Comparison of ENCODE assay signal across 14 cellular contexts in genomic region chr22:37235897-37236607, GRCh38. TPM values are rescaled to one million over a fixed set of nuclear protein-coding genes. Genes with fewer than 3 reads are reported as not detected.
A peak's percentile ranks its signal among the peaks of the same experiment; 100 is the strongest.
DNase-seq lines count a peak whose midpoint lies in the region; ATAC-seq, FAIRE-seq and TF ChIP-seq lines count a peak whose summit lies in the region.
"Had no signal": no experiment of that assay in that cellular context is flagged by ENCODE, and none has a peak within 500 bp of the region (broad histone marks: within the 10 kb centered on the region; RNA-seq: fewer than 3 reads in every experiment).

No MANE protein-coding gene starts in this region.

- no peaks in the 10 kb centered on the region for H3K27me3 ChIP-seq in CD4-positive, CD25-positive, alpha-beta regulatory T cell (ENCODE audit: control insufficient read depth, insufficient read depth, low read length)
- H3K27me3 ChIP-seq in small intestine (ENCODE audit: control insufficient read depth in 2 of 2, insufficient read depth in 2 of 2, low read length in 2 of 2), result no peaks in the 10 kb centered on the region

- peak overlapping the region; percentile 19 for H3K4me3 ChIP-seq in CD4-positive, CD25-positive, alpha-beta regulatory T cell (ENCODE audit: low read depth, low read length)
- H3K4me3 ChIP-seq in small intestine (ENCODE audit: low read depth in 1 of 2, low read length in 2 of 2), result no peak overlapping the region
- no peak overlapping the region for H3K4me3 ChIP-seq in foreskin fibroblast (ENCODE audit: low read depth in 1 of 2, low read length in 2 of 2)

- peak overlapping the region; percentile 77 for H3K27ac ChIP-seq in CD4-positive, CD25-positive, alpha-beta regulatory T cell (ENCODE audit: insufficient read depth, low read length, poor library complexity, severe bottlenecking)
- peak overlapping the region in 1 of 2 donors; percentile 4 for H3K27ac ChIP-seq in small intestine (ENCODE audit: low read depth in 1 of 2, low read length in 1 of 2)
- H3K27ac ChIP-seq: C4-2B had no signal

- H3K36me3 ChIP-seq in CD4-positive, CD25-positive, alpha-beta regulatory T cell (ENCODE audit: control insufficient read depth, insufficient read depth, low read length), result peaks cover 76% of the 10 kb centered on the region
- no peaks in the 10 kb centered on the region for H3K36me3 ChIP-seq in small intestine (ENCODE audit: control insufficient read depth in 2 of 2, insufficient read depth in 2 of 2, low read length in 2 of 2)

- H3K27me3 Mint-ChIP-seq in CD4-positive, CD25-positive, alpha-beta regulatory T cell, result no peaks in the 10 kb centered on the region
- no peaks in the 10 kb centered on the region for H3K27me3 Mint-ChIP-seq in naive thymus-derived CD8-positive, alpha-beta T cell

- H3K4me1 ChIP-seq in CD4-positive, CD25-positive, alpha-beta regulatory T cell (ENCODE audit: control insufficient read depth, insufficient read depth, low read length, poor library complexity, severe bottlenecking), result peaks cover 100% of the 10 kb centered on the region
- no peaks in the 10 kb centered on the region for H3K4me1 ChIP-seq in small intestine (ENCODE audit: control insufficient read depth in 2 of 2, insufficient read depth in 1 of 2, low read depth in 1 of 2, low read length in 1 of 2)

- WGBS in small intestine, 3 donors, result 89 to 92% (median 91%) methylated on average over 3 of the region's 3 CpGs

- POLR2A ChIA-PET in naive thymus-derived CD8-positive, alpha-beta T cell (lab: Charles Lee), result interaction anchor here (0.6 to 27.3 kb wide), 2 partner anchors 25 to 970 kb away, joined by 4 to 1090 read pairs; partner anchors contain the start of gene SSTR3

- peaks cover 0 to 1% (median 0%) of the 10 kb centered on the region in 7 donors for H3K9me3 Mint-ChIP-seq in CD4-positive, CD25-positive, alpha-beta regulatory T cell
- no peaks in the 10 kb centered on the region for H3K9me3 Mint-ChIP-seq in naive thymus-derived CD8-positive, alpha-beta T cell

- no peaks in the 10 kb centered on the region for H3K9me3 ChIP-seq in CD4-positive, CD25-positive, alpha-beta regulatory T cell (ENCODE audit: control insufficient read depth in 2 of 2, low read length in 2 of 2)
- H3K9me3 ChIP-seq in small intestine (ENCODE audit: control insufficient read depth, low read depth), result no peaks in the 10 kb centered on the region

- peak; percentile 29 for FAIRE-seq in GM18507 (lab: Jason Lieb, UNC)
- FAIRE-seq in small intestine (lab: Jason Lieb, UNC), result no peak

- peak overlapping the region; percentile 81 to 98 (median 88) for H3K4me3 Mint-ChIP-seq in CD4-positive, CD25-positive, alpha-beta regulatory T cell
- H3K4me3 Mint-ChIP-seq in naive thymus-derived CD8-positive, alpha-beta T cell, result peak overlapping the region; percentile 60 to 93 (median 79)

- H3K36me3 Mint-ChIP-seq in CD4-positive, CD25-positive, alpha-beta regulatory T cell, result peaks cover 63% of the 10 kb centered on the region
- H3K36me3 Mint-ChIP-seq in naive thymus-derived CD8-positive, alpha-beta T cell, result peaks cover 4 to 86% (median 30%) of the 10 kb centered on the region in 3 donors

- no peak for TF ChIP-seq CTCF in foreskin fibroblast (IDR thresholded peaks at IDR 0.05; ENCODE audit: low read depth, low read length)

- no peak for DNase-seq in CD4-positive, CD25-positive, alpha-beta regulatory T cell
- DNase-seq in GM18507 (ENCODE audit: extremely low spot score, insufficient read length, low read depth) (no peak), small intestine (no peak), SKM-1 treated with dmso at 0.1 percent for 144 hours (lab: John Stamatoyannopoulos, UW; ENCODE audit: unreplicated experiment) (no peak), NCI-H524 (lab: John Stamatoyannopoulos, UW) (no peak), foreskin fibroblast (no peak)
- DNase-seq in activated CD8-positive, alpha-beta memory T cell treated with anti-CD3 and anti-CD28 coated beads, Interleukin-2, amount 50 U/mL, for 48 hours, result peak; percentile 52
- DNase-seq in naive thymus-derived CD8-positive, alpha-beta T cell, result no peak
- DNase-seq: activated gamma-delta T cell, NCI-H2107, SIG-M5, substantia nigra had no signal

- H3K4me1 Mint-ChIP-seq in CD4-positive, CD25-positive, alpha-beta regulatory T cell, result peaks cover 4 to 99% (median 60%) of the 10 kb centered on the region in 4 donors
- peaks cover 67 to 100% (median 98%) of the 10 kb centered on the region in 4 donors for H3K4me1 Mint-ChIP-seq in naive thymus-derived CD8-positive, alpha-beta T cell

- ATAC-seq in CD4-positive, CD25-positive, alpha-beta regulatory T cell (ENCODE audit: low read depth in 2 of 2), result no peak
- no peak for ATAC-seq in naive thymus-derived CD8-positive, alpha-beta T cell

- H3K27ac Mint-ChIP-seq in CD4-positive, CD25-positive, alpha-beta regulatory T cell, result peak overlapping the region; percentile 96 to 99 (median 98)
- H3K27ac Mint-ChIP-seq in naive thymus-derived CD8-positive, alpha-beta T cell, result peak overlapping the region; percentile 97 to 100 (median 98)

RNA-seq across cellular contexts. Expression of gene RAC2, which starts 8.0 kb away (rescaled TPM):
- total RNA-seq in CD4-positive, CD25-positive, alpha-beta regulatory T cell, result 537 TPM
- polyA plus RNA-seq in CD4-positive, CD25-positive, alpha-beta regulatory T cell, result 1,000 to 10,000 TPM in 2 of 4 donors, 100 to 1,000 TPM in 2; 861 to 1,162 (median 988) TPM
- 100 to 1,000 TPM; 295 to 297 TPM for total RNA-seq in naive thymus-derived CD8-positive, alpha-beta T cell
- 1,000 to 10,000 TPM in 2 of 3 donors, 100 to 1,000 TPM in 1; 740 to 1,115 (median 1,110) TPM for polyA plus RNA-seq in naive thymus-derived CD8-positive, alpha-beta T cell
- polyA plus RNA-seq in small intestine, result 10 to 100 TPM; 12.1 to 41.1 (median 29.3) TPM

RNA-seq across cellular contexts. Expression of gene SSTR3, which starts 23.8 kb away (rescaled TPM):
- 4.3 TPM for total RNA-seq in CD4-positive, CD25-positive, alpha-beta regulatory T cell
- 1 to 10 TPM; 2.5 to 4.4 (median 3.6) TPM for polyA plus RNA-seq in CD4-positive, CD25-positive, alpha-beta regulatory T cell
- 10 to 100 TPM; 13.5 to 13.7 TPM for total RNA-seq in naive thymus-derived CD8-positive, alpha-beta T cell
- 1 to 10 TPM; 2.9 to 7.3 (median 4.2) TPM for polyA plus RNA-seq in naive thymus-derived CD8-positive, alpha-beta T cell
- polyA plus RNA-seq in small intestine, result under 1 TPM in 1 of 3 donors, not detected in 2; 0.09 TPM

RNA-seq across cellular contexts. Expression of gene CYTH4, which starts 46.3 kb away (rescaled TPM):
- 153 TPM for total RNA-seq in CD4-positive, CD25-positive, alpha-beta regulatory T cell
- polyA plus RNA-seq in CD4-positive, CD25-positive, alpha-beta regulatory T cell, result 10 to 100 TPM; 47.4 to 56.9 (median 48.9) TPM
- total RNA-seq in naive thymus-derived CD8-positive, alpha-beta T cell, result 100 to 1,000 TPM; 177 to 193 TPM
- polyA plus RNA-seq in naive thymus-derived CD8-positive, alpha-beta T cell, result 10 to 100 TPM; 48.9 to 60.8 (median 54.6) TPM
- polyA plus RNA-seq in small intestine, result 1 to 10 TPM; 1.1 to 5.4 (median 3.3) TPM
- total RNA-seq: H7 had no signal

RNA-seq across cellular contexts. Expression of gene C1QTNF6, which starts 48.0 kb away (rescaled TPM):
- 13.6 TPM for total RNA-seq in CD4-positive, CD25-positive, alpha-beta regulatory T cell
- 1 to 10 TPM; 1.6 to 2.4 (median 2.1) TPM for polyA plus RNA-seq in CD4-positive, CD25-positive, alpha-beta regulatory T cell
- 10 to 100 TPM; 24.6 to 25.7 TPM for total RNA-seq in naive thymus-derived CD8-positive, alpha-beta T cell
- 1 to 10 TPM in 2 of 3 donors, under 1 TPM in 1; 0.68 to 4.0 (median 1.7) TPM for polyA plus RNA-seq in naive thymus-derived CD8-positive, alpha-beta T cell
- 1 to 10 TPM; 2.4 to 3.6 (median 2.6) TPM for polyA plus RNA-seq in small intestine

Comparison
In these comparisons a context has a peak if more than half of its experiments do, and no peak if none do; other contexts are left out.
1. RNA of gene RAC2, which starts 8.0 kb away (polyA plus RNA-seq): 740 to 1,115 TPM in naive thymus-derived CD8-positive, alpha-beta T cell and 861 to 1,162 TPM in CD4-positive, CD25-positive, alpha-beta regulatory T cell; 12.1 to 41.1 TPM in small intestine; every median in the first group is over 10 times any median in the second.
2. RNA of gene CYTH4, which starts 46.3 kb away (polyA plus RNA-seq): 48.9 to 60.8 TPM in naive thymus-derived CD8-positive, alpha-beta T cell and 47.4 to 56.9 TPM in CD4-positive, CD25-positive, alpha-beta regulatory T cell; 1.1 to 5.4 TPM in small intestine; every median in the first group is over 4 times any median in the second.